1 cellular context compared by ENCODE assay signal in genomic region chr17:50480142-50480764, GRCh38.
TF ChIP-seq lines count a peak whose summit lies in the region.

No MANE protein-coding gene starts in this region.

TF ChIP-seq in IMR-90, 13 proteins besides CTCF, POLR2A, EP300 and RAD21:
- TF ChIP-seq MAFK (IDR thresholded peaks at IDR 0.05; ENCODE audit: low read depth, low read length) (no peak), MXI1 (IDR thresholded peaks at IDR 0.05; ENCODE audit: borderline replicate concordance, low read depth, low read length) (no peak), MAZ (IDR thresholded peaks at IDR 0.05; ENCODE audit: borderline replicate concordance, low read depth, low read length) (no peak), BHLHE40 (IDR thresholded peaks at IDR 0.05; ENCODE audit: low read depth, low read length) (no peak), ELK1 (IDR thresholded peaks at IDR 0.05; ENCODE audit: borderline replicate concordance, low read depth, low read length) (no peak), CHD1 (IDR thresholded peaks at IDR 0.05; ENCODE audit: low read depth, low read length) (no peak), RCOR1 (IDR thresholded peaks at IDR 0.05; ENCODE audit: insufficient replicate concordance, low read length) (no peak), USF2 (IDR thresholded peaks at IDR 0.05; ENCODE audit: low read depth, low read length) (no peak), CEBPB (IDR thresholded peaks at IDR 0.05; ENCODE audit: low read depth, low read length) (no peak)
